Comparison of ENCODE assay signal across 8 cellular contexts in genomic region chrX:150984164-150984824, GRCh38. TPM values are rescaled to one million over a fixed set of nuclear protein-coding genes. Genes with fewer than 3 reads are reported as not detected.
A peak's percentile ranks its signal among the peaks of the same experiment; 100 is the strongest.
DNase-seq lines count a peak whose midpoint lies in the region; ATAC-seq and TF ChIP-seq lines count a peak whose summit lies in the region.

No MANE protein-coding gene starts in this region.

- H3K9me3 Mint-ChIP-seq in nephron, result peaks cover 23% of the 10 kb centered on the region

- H3F3A ChIP-seq in PC-3 (ENCODE audit: low read length, unreplicated experiment), result no peaks in the 10 kb centered on the region

- peak overlapping the region; percentile 50 to 79 (median 71) for H3K27ac Mint-ChIP-seq in nephron

- WGBS in ectodermal cell, 2 experiments, result 0% methylated on average over 84 to 94 of the region's 94 CpGs

- H3K4me1 ChIP-seq in PC-3 (ENCODE audit: insufficient read depth, low read length) (peaks cover 15% of the 10 kb centered on the region), ectodermal cell (ENCODE audit: control insufficient read depth, insufficient read depth, low read length) (no peaks in the 10 kb centered on the region)

- H3K9ac ChIP-seq in PC-3 (ENCODE audit: low read length), result peak overlapping the region; percentile 71

- no peaks in the 10 kb centered on the region for H3K9me2 ChIP-seq in PC-3 (replicated peaks; ENCODE audit: low read length)

- H3K36me3 Mint-ChIP-seq in nephron (ENCODE audit: low read depth), result peaks cover 30% of the 10 kb centered on the region

- peak overlapping the region; percentile 81 to 96 (median 86) for H3K4me3 Mint-ChIP-seq in nephron

- intact Hi-C loops in PC-3 (cut with micrococcal nuclease), result no loop called here

- H3K36me3 ChIP-seq in PC-3 (ENCODE audit: low read depth, low read length) (peaks cover 11% of the 10 kb centered on the region; the same call in 1 of the 2 replicates), ectodermal cell (ENCODE audit: control insufficient read depth, insufficient read depth, low read length) (no peaks in the 10 kb centered on the region)

- H4K20me1 ChIP-seq in PC-3 (ENCODE audit: low read length), result peaks cover 9% of the 10 kb centered on the region

- no peak for TF ChIP-seq CTCF in PC-3 (conservative IDR thresholded peaks at IDR 0.05; ENCODE audit: low read depth, low read length)
- TF ChIP-seq CTCF in nephron (IDR thresholded peaks at IDR 0.05; ENCODE audit: unreplicated experiment in 3 of 3), result no peak

- H3K4me1 Mint-ChIP-seq in nephron, result peaks cover 7% of the 10 kb centered on the region

- no peak overlapping the region for H3K27ac ChIP-seq in PC-3 (ENCODE audit: low read length)
- no peak overlapping the region for H3K27ac ChIP-seq in ectodermal cell (ENCODE audit: insufficient read depth, low read depth, low read length, poor library complexity, severe bottlenecking)

- H3K9me3 ChIP-seq in PC-3 (ENCODE audit: low read length) (no peaks in the 10 kb centered on the region), ectodermal cell (ENCODE audit: control insufficient read depth, low read length) (no peaks in the 10 kb centered on the region)

- H3K79me2 ChIP-seq in PC-3 (ENCODE audit: low read length), result peaks cover 16% of the 10 kb centered on the region

- H3K27me3 Mint-ChIP-seq in nephron (ENCODE audit: low read depth), result peaks cover 4% of the 10 kb centered on the region

- CTCF ChIA-PET in PC-3 (lab: Charles Lee), result no interaction called here

- H3K4me2 ChIP-seq in PC-3 (ENCODE audit: low read length), result peak overlapping the region; percentile 92

- H3K27me3 ChIP-seq in PC-3 (ENCODE audit: low read length) (no peaks in the 10 kb centered on the region), ectodermal cell (ENCODE audit: control insufficient read depth, insufficient read depth, low read length, poor library complexity, severe bottlenecking) (peaks cover 11% of the 10 kb centered on the region)

- H2AFZ ChIP-seq in PC-3 (ENCODE audit: low read length), result 0 out of 2 replicates have a peak overlapping the region, but pooled peaks have one; percentile 2

- ATAC-seq in GM21576 (IDR thresholded peaks at IDR 0.05; ENCODE audit: unreplicated experiment) (peak; percentile 1), PC-3 (peak; percentile 1; the same call in 1 of the 2 replicates)

- H3K4me3 ChIP-seq in PC-3 (ENCODE audit: low read length) (peak overlapping the region; percentile 72), ectodermal cell (ENCODE audit: insufficient read depth, low read depth, low read length) (peak overlapping the region; percentile 60)

- BruUV-seq in PC-3 (replicated peaks; lab: Mats Ljungman, UMichigan), result no TSS peak

- peak; percentile 5 for DNase-seq in ELR (ENCODE audit: low read depth)
- no peak for DNase-seq in PC-3
- no peak for DNase-seq in HT-29 (ENCODE audit: low spot score)
- DNase-seq in NCI-H2196 treated with DMSO at 0.1 percent for 48 hours (lab: John Stamatoyannopoulos, UW; ENCODE audit: unreplicated experiment), result no peak
- DNase-seq in NCI-H510A (lab: John Stamatoyannopoulos, UW), result no peak

- POLR2A ChIA-PET in PC-3 (lab: Charles Lee; ENCODE audit: unreplicated experiment), result no interaction called here

RNA-seq across cellular contexts. Expression of gene HMGB3, which starts 1.2 kb away (rescaled TPM):
- 57.2 and 95.0 TPM in 2 replicates for total RNA-seq in PC-3 (2014; rRNA removed)
- polyA plus RNA-seq in ectodermal cell (2013, experiment 1 of 4), result 187 TPM
- polyA plus RNA-seq in ectodermal cell (2013, experiment 2 of 4), result 184 TPM
- 156 TPM for polyA plus RNA-seq in ectodermal cell (2013, experiment 3 of 4)
- 176 TPM for polyA plus RNA-seq in ectodermal cell (2013, experiment 4 of 4)
- total RNA-seq in HT-29 (2014; rRNA removed; shearing (Covaris generic)), result 26.7 and 33.0 TPM in 2 replicates
